Comparison of ENCODE assay signal across 17 cellular contexts in genomic region chr20:56566621-56567020, GRCh38. TPM values are rescaled to one million over a fixed set of nuclear protein-coding genes. Genes with fewer than 3 reads are reported as not detected.
DNase-seq lines count a peak whose midpoint lies in the region; ATAC-seq, FAIRE-seq and TF ChIP-seq lines count a peak whose summit lies in the region.
"Had no signal": no experiment of that assay in that cellular context is flagged by ENCODE, and none has a peak within 500 bp of the region (broad histone marks: within the 10 kb centered on the region; RNA-seq: fewer than 3 reads in every experiment).

No MANE protein-coding gene starts in this region.

- no peaks in the 10 kb centered on the region for H3K9me3 Mint-ChIP-seq in immature natural killer cell
- H3K9me3 Mint-ChIP-seq: activated naive CD8-positive, alpha-beta T cell treated with anti-CD3 and anti-CD28 coated beads, Interleukin-2, amount 10 ng/mL, durations not matched to agents 7 days and 5 days had no signal

- peak; percentile 54 for ATAC-seq in left ventricle myocardium superior
- no peak for ATAC-seq in right cardiac atrium

- in situ Hi-C loops in SK-MEL-5 (cut with HindIII; ENCODE audit: low pct_unique_long_range_greater_than_20kb, low sequenced_read_pairs) = no loop called here

- no peak overlapping the region for H3K27ac Mint-ChIP-seq in immature natural killer cell
- H3K27ac Mint-ChIP-seq: activated naive CD8-positive, alpha-beta T cell treated with anti-CD3 and anti-CD28 coated beads, Interleukin-2, amount 10 ng/mL, durations not matched to agents 7 days and 5 days had no signal

- no peak for TF ChIP-seq CTCF in testis (IDR thresholded peaks at IDR 0.05)

- TF ChIP-seq POLR2A in testis (IDR thresholded peaks at IDR 0.05) (no peak), GM12891 (IDR thresholded peaks at IDR 0.05; ENCODE audit: low read depth, low read length) (no peak)

- no peaks in the 10 kb centered on the region for H3K27me3 ChIP-seq in right cardiac atrium (ENCODE audit: control insufficient read depth, insufficient read depth)
- H3K27me3 ChIP-seq in testis = no peaks in the 10 kb centered on the region
- H3K27me3 ChIP-seq: heart left ventricle had no signal

- no peaks in the 10 kb centered on the region for H3K36me3 ChIP-seq in testis (ENCODE audit: low read depth, missing control alignments)
- H3K36me3 ChIP-seq: heart left ventricle, prostate gland, thoracic aorta had no signal

- H3K4me1 ChIP-seq in right cardiac atrium (ENCODE audit: control insufficient read depth, insufficient read depth, low read length) (no peaks in the 10 kb centered on the region), testis (no peaks in the 10 kb centered on the region)
- H3K4me1 ChIP-seq: prostate gland had no signal

- no peak for FAIRE-seq in GM12891 (lab: Jason Lieb, UNC)
- FAIRE-seq: HTR-8/SVneo had no signal

- H3K27me3 Mint-ChIP-seq in immature natural killer cell (ENCODE audit: low read depth in 3 of 3) = peaks cover 0 to 3% (median 0%) of the 10 kb centered on the region in 3 donors
- H3K27me3 Mint-ChIP-seq: activated naive CD8-positive, alpha-beta T cell treated with anti-CD3 and anti-CD28 coated beads, Interleukin-2, amount 10 ng/mL, durations not matched to agents 7 days and 5 days had no signal

- no peaks in the 10 kb centered on the region for H3K9me3 ChIP-seq in right cardiac atrium (ENCODE audit: control insufficient read depth, low read length)
- no peaks in the 10 kb centered on the region for H3K9me3 ChIP-seq in testis
- H3K9me3 ChIP-seq: heart left ventricle, prostate gland, thoracic aorta had no signal

- H3K4me1 Mint-ChIP-seq in immature natural killer cell = no peaks in the 10 kb centered on the region
- H3K4me1 Mint-ChIP-seq: activated naive CD8-positive, alpha-beta T cell treated with anti-CD3 and anti-CD28 coated beads, Interleukin-2, amount 10 ng/mL, durations not matched to agents 7 days and 5 days; naive B cell had no signal

- DNase-seq in left ventricle myocardium superior (no peak), right cardiac atrium (no peak), NCI-H2029 treated with DMSO at 0.1 percent for 48 hours (lab: John Stamatoyannopoulos, UW) (peak; percentile 30), SK-MEL-5 (ENCODE audit: low read depth, low spot score) (peak; percentile 35), testis (peak; percentile 27), activated gamma-delta T cell treated with Interleukin-2 at 50 U/mL for 16 hours (no peak), immature natural killer cell (no peak), GM12891 (ENCODE audit: insufficient read length, low spot score) (no peak)
- DNase-seq: activated CD4-positive, alpha-beta T cell treated with anti-CD3 and anti-CD28 coated beads for 1 hour; activated naive CD8-positive, alpha-beta T cell treated with anti-CD3 and anti-CD28 coated beads, Interleukin-2, amount 10 ng/mL, durations not matched to agents 7 days and 5 days; DND-41; naive B cell; T-helper 1 cell had no signal

- WGBS in right cardiac atrium = 56% methylated on average over 3 of the region's 3 CpGs
- WGBS in testis, 2 donors = 55 to 63% methylated on average over 3 of the region's 3 CpGs

- H3K4me3 Mint-ChIP-seq in immature natural killer cell = no peak overlapping the region
- H3K4me3 Mint-ChIP-seq: activated naive CD8-positive, alpha-beta T cell treated with anti-CD3 and anti-CD28 coated beads, Interleukin-2, amount 10 ng/mL, durations not matched to agents 7 days and 5 days had no signal

- H3K4me3 ChIP-seq in right cardiac atrium (ENCODE audit: low read length) (no peak overlapping the region), testis (no peak overlapping the region)
- H3K4me3 ChIP-seq: heart left ventricle, prostate gland, thoracic aorta had no signal

- intact Hi-C loops in left ventricle myocardium superior (cut with micrococcal nuclease) (no loop called here), right cardiac atrium (cut with DNase I) (no loop called here), testis (cut with DNase I; ENCODE audit: low total_unique reads) (no loop called here)

- H3K27ac ChIP-seq in right cardiac atrium (ENCODE audit: low read length) (no peak overlapping the region), testis (no peak overlapping the region)
- H3K27ac ChIP-seq: prostate gland, thoracic aorta had no signal

- H3K36me3 Mint-ChIP-seq in immature natural killer cell = no peaks in the 10 kb centered on the region
- H3K36me3 Mint-ChIP-seq: activated naive CD8-positive, alpha-beta T cell treated with anti-CD3 and anti-CD28 coated beads, Interleukin-2, amount 10 ng/mL, durations not matched to agents 7 days and 5 days; naive B cell had no signal

TF ChIP-seq in GM12891, 5 proteins besides CTCF, POLR2A, EP300 and RAD21:
- TF ChIP-seq POLR2AphosphoS5 (IDR thresholded peaks at IDR 0.05; ENCODE audit: low read depth, low read length) = no peak
- no peak for TF ChIP-seq SPI1 (IDR thresholded peaks at IDR 0.05; ENCODE audit: low read depth, low read length)
- TF ChIP-seq TAF1 (IDR thresholded peaks at IDR 0.05; ENCODE audit: low read depth, low read length) = no peak
- TF ChIP-seq PAX5 (IDR thresholded peaks at IDR 0.05; ENCODE audit: insufficient read depth, low read length, severe bottlenecking) = no peak
- TF ChIP-seq POU2F2 (IDR thresholded peaks at IDR 0.05; ENCODE audit: low read depth, low read length) = no peak

RNA-seq across cellular contexts. Expression of gene FAM209B, which starts 33.6 kb away (rescaled TPM):
- total RNA-seq in left ventricle myocardium superior (not detected), right cardiac atrium (under 1 TPM in 1 of 4 donors, not detected in 3; 0.59 TPM), testis (10 to 100 TPM; 50.7 to 89.4 TPM)
- polyA plus RNA-seq in right cardiac atrium (0.84 TPM), testis (ENCODE audit: insufficient read depth, low read depth, low replicate concordance) (153 TPM), immature natural killer cell (under 1 TPM in 2 of 3 donors, not detected in 1; 0.56 to 0.57 TPM)
- not detected in 2 replicates for total RNA-seq in SK-MEL-5 (2014; rRNA removed; shearing (Covaris generic))
- 0.32 TPM in 1 of 2 replicates, not detected in the other for polyA plus RNA-seq in SK-MEL-5 (2015; cell fraction: cytosol; rRNA removed)
- polyA plus RNA-seq in SK-MEL-5 (2015; cell fraction: nucleus; rRNA removed) = 1.4 TPM in 1 of 2 replicates, not detected in the other
- polyA plus RNA-seq in GM12891 (2012; ENCODE audit: low read depth, missing spikeins) = 0.24 TPM
- total RNA-seq: thoracic aorta had no signal

RNA-seq across cellular contexts. Expression of gene FAM209A, which starts 42.1 kb away (rescaled TPM):
- total RNA-seq in left ventricle myocardium superior (not detected), right cardiac atrium (not detected), testis (10 to 100 TPM; 31.3 to 53.7 TPM)
- polyA plus RNA-seq in right cardiac atrium (not detected), testis (ENCODE audit: insufficient read depth, low read depth, low replicate concordance) (111 TPM), immature natural killer cell (under 1 TPM in 2 of 3 donors, not detected in 1; 0.39 to 0.57 TPM)
- not detected in 2 replicates for total RNA-seq in SK-MEL-5 (2014; rRNA removed; shearing (Covaris generic))
- polyA plus RNA-seq in SK-MEL-5 (2015; cell fraction: cytosol; rRNA removed) = 0.22 TPM in 1 of 2 replicates, not detected in the other
- not detected in 2 replicates for polyA plus RNA-seq in SK-MEL-5 (2015; cell fraction: nucleus; rRNA removed)
- polyA plus RNA-seq in GM12891 (2012; ENCODE audit: low read depth, missing spikeins) = 0.40 TPM
- total RNA-seq: thoracic aorta had no signal
- polyA plus RNA-seq: heart left ventricle had no signal

Comparison
In these comparisons a context has a peak if more than half of its experiments do, and no peak if none do; other contexts are left out.
1. DNase-seq: peak in NCI-H2029 treated with DMSO at 0.1 percent for 48 hours (single experiment), SK-MEL-5 (single experiment) and testis (single experiment); none in left ventricle myocardium superior (single experiment), right cardiac atrium (0 of 3), activated gamma-delta T cell treated with Interleukin-2 at 50 U/mL for 16 hours (single experiment), immature natural killer cell (0 of 3) and GM12891 (single experiment).
2. RNA of gene FAM209B, which starts 33.6 kb away (total RNA-seq): 50.7 to 89.4 TPM in testis; 0.59 TPM in right cardiac atrium, not detected in left ventricle myocardium superior (single experiment) and not detected in SK-MEL-5; every median in the first group is over 10 times any median in the second.
3. RNA of gene FAM209A, which starts 42.1 kb away (total RNA-seq): 31.3 to 53.7 TPM in testis; not detected in right cardiac atrium, not detected in SK-MEL-5 and not detected in left ventricle myocardium superior (single experiment); every median in the first group is over 10 times any median in the second.